In genomic region chr14:24392327-24393098, GRCh38 we compare ENCODE assay signal across 1 cellular context.
TF ChIP-seq lines count a peak whose summit lies in the region.

No MANE protein-coding gene starts in this region.

TF ChIP-seq in H1, 55 proteins besides CTCF, POLR2A, EP300 and RAD21:
- TF ChIP-seq EZH2 (IDR thresholded peaks at IDR 0.05; ENCODE audit: low read depth, low read length, severe bottlenecking) (no peak), CHD7 (IDR thresholded peaks at IDR 0.05; ENCODE audit: insufficient replicate concordance, low read length) (no peak), TAF1 (IDR thresholded peaks at IDR 0.05; ENCODE audit: low read depth, low read length) (no peak), HDAC2 (IDR thresholded peaks at IDR 0.05; ENCODE audit: borderline replicate concordance in 1 of 2, low read depth in 2 of 2, low read length in 2 of 2) (no peak), CBX5 (IDR thresholded peaks at IDR 0.05; ENCODE audit: low read depth, low read length) (no peak), CREB1 (IDR thresholded peaks at IDR 0.05) (no peak), SUZ12 (IDR thresholded peaks at IDR 0.05; ENCODE audit: low read length) (no peak), SRF (IDR thresholded peaks at IDR 0.05; ENCODE audit: low read depth, low read length) (no peak), CTBP2 (IDR thresholded peaks at IDR 0.05; ENCODE audit: borderline replicate concordance, insufficient read depth, insufficient read length, low read length) (no peak), JUND (IDR thresholded peaks at IDR 0.05; ENCODE audit: low read length) (no peak), ATF2 (IDR thresholded peaks at IDR 0.05; ENCODE audit: low read length) (no peak), RNF2 (IDR thresholded peaks at IDR 0.05; ENCODE audit: borderline replicate concordance, low read depth, low read length, missing control alignments, poor library complexity, severe bottlenecking) (no peak), SIN3A (conservative IDR thresholded peaks at IDR 0.05 in 1 of 2, IDR thresholded peaks at IDR 0.05 in 1 of 2; ENCODE audit: low read depth in 1 of 2, low read length in 2 of 2) (no peak), SAP30 (IDR thresholded peaks at IDR 0.05; ENCODE audit: insufficient read depth, insufficient replicate concordance, low read length) (no peak), BRCA1 (IDR thresholded peaks at IDR 0.05; ENCODE audit: low read depth, low read length) (no peak), NRF1 (IDR thresholded peaks at IDR 0.05; ENCODE audit: low read depth, low read length) (no peak), ASH2L (IDR thresholded peaks at IDR 0.05; ENCODE audit: low read length) (no peak)
